1 cellular context compared by ENCODE assay signal in genomic region chr6:33278392-33278741, GRCh38.
TF ChIP-seq lines count a peak whose summit lies in the region.

No MANE protein-coding gene starts in this region.

TF ChIP-seq in HEK293, 187 proteins besides CTCF, POLR2A, EP300 and RAD21 (continued from another document):
- TF ChIP-seq ZNF76 (tag by site-specific recombination; IDR thresholded peaks at IDR 0.05; ENCODE audit: borderline replicate concordance, low read depth) (no peak), ZSCAN30 (tag by site-specific recombination; IDR thresholded peaks at IDR 0.05) (no peak)
TF ChIP-seq in HEK293: peak in this region for 2.
